ENCODE assay signal across 22 cellular contexts in the genomic region with DNA sequence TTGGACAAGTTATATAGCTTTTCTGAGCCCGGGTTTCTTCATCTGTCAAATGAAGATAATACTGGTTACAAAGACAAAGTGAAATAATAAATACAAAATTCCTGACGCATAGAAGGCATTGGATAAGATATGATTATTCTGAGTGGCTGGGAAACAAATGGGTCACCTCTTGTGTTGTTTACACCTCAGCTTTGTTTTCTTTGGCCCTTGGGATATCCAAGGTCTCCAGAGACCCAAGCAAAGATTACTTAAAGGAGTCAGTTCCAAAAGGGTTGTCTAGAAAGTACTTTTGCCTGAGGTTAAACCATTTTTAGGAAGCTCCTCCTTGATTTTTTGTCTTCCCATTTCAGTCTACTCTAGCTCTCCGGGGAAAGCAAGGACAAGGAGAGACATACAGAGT. TPM values are rescaled to one million over a fixed set of nuclear protein-coding genes. Genes with fewer than 3 reads are reported as not detected.
DNase-seq lines count a peak whose midpoint lies in the region; ATAC-seq, FAIRE-seq and TF ChIP-seq lines count a peak whose summit lies in the region.
"Had no signal": no experiment of that assay in that cellular context is flagged by ENCODE, and none has a peak within 500 bp of the region (broad histone marks: within the 10 kb centered on the region; RNA-seq: fewer than 3 reads in every experiment).

No MANE protein-coding gene starts in this region.

- no peak overlapping the region for H2AFZ ChIP-seq in endothelial cell of umbilical vein (ENCODE audit: low read depth, low read length)
- no peak overlapping the region for H2AFZ ChIP-seq in smooth muscle cell (ENCODE audit: low read depth)

- H3K27ac ChIP-seq in cardiac muscle cell, result peak overlapping the region; percentile 45
- no peak overlapping the region for H3K27ac ChIP-seq in Panc1 (ENCODE audit: low read length)
- no peak overlapping the region for H3K27ac ChIP-seq in endothelial cell of umbilical vein (ENCODE audit: insufficient read depth, low read depth, low read length)
- peak overlapping the region; percentile 25 for H3K27ac ChIP-seq in smooth muscle cell (ENCODE audit: low read depth)
- H3K27ac ChIP-seq: C4-2B, colonic mucosa had no signal

- peaks cover 11% of the 10 kb centered on the region for H3F3A ChIP-seq in smooth muscle cell (ENCODE audit: low read depth)

- 89% methylated on average over 3 of the region's 3 CpGs for WGBS in smooth muscle cell (ENCODE audit: low lambda C conversion rate)

- CTCF ChIA-PET in Panc1 (lab: Charles Lee), result interaction anchor here (0.7 kb wide), 3 partner anchors 10 to 274 kb away, joined by 3 to 5 read pairs (median 3); no protein-coding TSS in a partner anchor
- CTCF ChIA-PET in endothelial cell of umbilical vein (lab: Charles Lee), result interaction anchor here (1.4 to 1.7 kb wide), 5 partner anchors 9 to 59 kb away, joined by 3 to 7 read pairs (median 6); no protein-coding TSS in a partner anchor

- ATAC-seq in left cardiac atrium, result no peak
- ATAC-seq in Panc1, result no peak
- ATAC-seq in HG03175 (IDR thresholded peaks at IDR 0.05; ENCODE audit: unreplicated experiment), result no peak
- ATAC-seq: activated naive CD4-positive, alpha-beta T cell treated with anti-CD3 and anti-CD28 coated beads, Interleukin-2, amount 50 U/mL, for 72 hours; SK-N-SH treated with all-trans-retinoic acid at 6 μM for 48 hours had no signal

- H3K36me3 ChIP-seq in cardiac muscle cell, result peaks cover 11% of the 10 kb centered on the region
- H3K36me3 ChIP-seq in Panc1 (ENCODE audit: control insufficient read depth, insufficient read depth, low read length), result peaks cover 4% of the 10 kb centered on the region; the same call in 1 of the 2 replicates
- peaks cover 4 to 10% of the 10 kb centered on the region in 2 experiments for H3K36me3 ChIP-seq in endothelial cell of umbilical vein (ENCODE audit: control insufficient read depth in 2 of 2, extremely low read depth in 1 of 2, insufficient read depth in 2 of 2, low read length in 2 of 2)
- H3K36me3 ChIP-seq in smooth muscle cell (ENCODE audit: low read depth), result no peaks in the 10 kb centered on the region
- H3K36me3 ChIP-seq: colonic mucosa had no signal

- H3K4me2 ChIP-seq in endothelial cell of umbilical vein (ENCODE audit: insufficient read depth, low read length), result no peak overlapping the region
- no peak overlapping the region for H3K4me2 ChIP-seq in smooth muscle cell

- H3K27me3 ChIP-seq in cardiac muscle cell (no peaks in the 10 kb centered on the region), Panc1 (ENCODE audit: control insufficient read depth, insufficient read depth, low read length) (no peaks in the 10 kb centered on the region), endothelial cell of umbilical vein (ENCODE audit: control insufficient read depth in 2 of 2, insufficient read depth in 2 of 2, low read length in 2 of 2) (no peaks in the 10 kb centered on the region), smooth muscle cell (ENCODE audit: low read depth) (no peaks in the 10 kb centered on the region)
- H3K27me3 ChIP-seq: colonic mucosa, testis had no signal

- H3K9me1 ChIP-seq in endothelial cell of umbilical vein (replicated peaks; ENCODE audit: control insufficient read depth, extremely low read depth, insufficient read depth, low read length), result no peaks in the 10 kb centered on the region

- H3K4me3 ChIP-seq in cardiac muscle cell, result no peak overlapping the region
- H3K4me3 ChIP-seq in Panc1 (ENCODE audit: low read depth in 2 of 2, low read length in 2 of 2), result no peak overlapping the region
- H3K4me3 ChIP-seq in endothelial cell of umbilical vein (replicated peaks in 1 of 3; ENCODE audit: insufficient read depth in 1 of 3, low read depth in 1 of 3, low read length in 3 of 3), result no peak overlapping the region
- no peak overlapping the region for H3K4me3 ChIP-seq in smooth muscle cell
- H3K4me3 ChIP-seq: colonic mucosa, testis had no signal

- in situ Hi-C loops in Panc1 (cut with HindIII; ENCODE audit: low pct_unique_long_range_greater_than_20kb, low sequenced_read_pairs), result no loop called here

- DNase-seq in cardiac muscle cell (ENCODE audit: low read depth in 1 of 2, low spot score in 1 of 2) (peak in 1 of 2 donors; percentile 62), left cardiac atrium (no peak), Panc1 (ENCODE audit: low read depth, low spot score) (no peak), endothelial cell of umbilical vein (ENCODE audit: low read depth, low spot score) (peak; percentile 44), smooth muscle cell (lab: John Stamatoyannopoulos, UW; ENCODE audit: unreplicated experiment) (no peak), amygdala (lab: John Stamatoyannopoulos, UW) (no peak)
- DNase-seq in activated CD4-positive, alpha-beta T cell treated with anti-CD3 and anti-CD28 coated beads for 1 hour, result no peak
- DNase-seq: activated B cell treated with CpG ODN at 0.5 μM for 24 hours; activated CD4-positive, alpha-beta memory T cell treated with anti-CD3 and anti-CD28 coated beads, Interleukin-2, amount 10 ng/mL, durations not matched to agents 7 days and 5 days; colonic mucosa; immature natural killer cell; KG1; NCI-H1930; RPMI8226; T-helper 9 cell; testis had no signal

- H4K20me1 ChIP-seq in endothelial cell of umbilical vein (replicated peaks; ENCODE audit: control insufficient read depth, extremely low read depth, insufficient read depth, low read length) (peaks cover 15% of the 10 kb centered on the region), smooth muscle cell (ENCODE audit: low read depth) (no peaks in the 10 kb centered on the region)

- TSS peak; percentile 54 for BruUV-seq in Panc1 (replicated peaks; lab: Mats Ljungman, UMichigan)
- BruUV-seq in endothelial cell of umbilical vein (replicated peaks; lab: Mats Ljungman, UMichigan), result no TSS peak

- H3K79me2 ChIP-seq in endothelial cell of umbilical vein (ENCODE audit: control insufficient read depth, insufficient read depth, low read length) (peaks cover 98% of the 10 kb centered on the region), smooth muscle cell (ENCODE audit: low read depth) (peaks cover 100% of the 10 kb centered on the region)

- POLR2A ChIA-PET in Panc1 (lab: Charles Lee) (interaction anchor here (1.5 kb wide), 1 partner anchor 7 kb away, joined by 6 read pairs; no protein-coding TSS in a partner anchor), endothelial cell of umbilical vein (lab: Charles Lee) (interaction anchor here (0.7 kb wide), 1 partner anchor 10 kb away, joined by 3 read pairs; a partner anchor contains a TSS)

- H3K9ac ChIP-seq in endothelial cell of umbilical vein (replicated peaks; ENCODE audit: extremely low read depth, insufficient read depth, low read length) (no peak overlapping the region), smooth muscle cell (ENCODE audit: low read depth) (no peak overlapping the region)

- H3K9me3 ChIP-seq in cardiac muscle cell (ENCODE audit: low read depth), result no peaks in the 10 kb centered on the region
- H3K9me3 ChIP-seq in Panc1 (ENCODE audit: control insufficient read depth, insufficient read depth, low read depth, low read length), result no peaks in the 10 kb centered on the region
- H3K9me3 ChIP-seq in endothelial cell of umbilical vein (replicated peaks; ENCODE audit: control insufficient read depth, insufficient read depth, low read length), result no peaks in the 10 kb centered on the region
- H3K9me3 ChIP-seq in smooth muscle cell (replicated peaks; ENCODE audit: low read depth), result no peaks in the 10 kb centered on the region
- H3K9me3 ChIP-seq: colonic mucosa, testis had no signal

- H3K4me1 ChIP-seq in cardiac muscle cell (ENCODE audit: low read depth) (no peaks in the 10 kb centered on the region), Panc1 (ENCODE audit: control insufficient read depth, insufficient read depth, low read length) (peaks cover 26% of the 10 kb centered on the region), endothelial cell of umbilical vein (ENCODE audit: control insufficient read depth, extremely low read depth, insufficient read depth, low read length) (peaks cover 4% of the 10 kb centered on the region), smooth muscle cell (ENCODE audit: low read depth) (no peaks in the 10 kb centered on the region)

- dilution Hi-C loops in endothelial cell of umbilical vein (cut with MboI; ENCODE audit: extremely low pct_ligation_motif_present, low sequenced_read_pairs), result no loop called here

- TF ChIP-seq POLR2A in endothelial cell of umbilical vein (IDR thresholded peaks at IDR 0.05; ENCODE audit: low read depth, low read length), result no peak

- FAIRE-seq in endothelial cell of umbilical vein (lab: Jason Lieb, UNC), result no peak
- FAIRE-seq: endometrium, G401.6 had no signal

- TF ChIP-seq CTCF in cardiac muscle cell (IDR thresholded peaks at IDR 0.05; ENCODE audit: low read depth, low read length), result no peak
- TF ChIP-seq CTCF in Panc1 (IDR thresholded peaks at IDR 0.05), result no peak
- no peak for TF ChIP-seq CTCF in endothelial cell of umbilical vein (IDR thresholded peaks at IDR 0.05; ENCODE audit: extremely low read depth in 1 of 2, insufficient read depth in 1 of 2, low read depth in 1 of 2, low read length in 2 of 2)
- TF ChIP-seq CTCF in smooth muscle cell (IDR thresholded peaks at IDR 0.05; ENCODE audit: borderline replicate concordance, insufficient read depth, poor library complexity, severe bottlenecking), result no peak

- intact Hi-C loops in left cardiac atrium (cut with DNase I) (no loop called here), Panc1 (cut with micrococcal nuclease; ENCODE audit: unreplicated experiment) (no loop called here), endothelial cell of umbilical vein (cut with micrococcal nuclease) (no loop called here)

RNA-seq across cellular contexts. Expression of a gene that starts 9.7 kb away (rescaled TPM):
- total RNA-seq in cardiac muscle cell (86.8 and 99.5 TPM in 2 replicates), left cardiac atrium (10 to 100 TPM; 57.2 to 76.6 TPM), Panc1 (2021; ENCODE audit: unreplicated experiment) (163 TPM), endothelial cell of umbilical vein (185 and 194 TPM in 2 replicates), smooth muscle cell (80.4 and 90.6 TPM in 2 replicates)
- polyA plus RNA-seq in cardiac muscle cell (116 and 152 TPM in 2 replicates), endothelial cell of umbilical vein (26.3 and 43.4 TPM in 2 replicates), smooth muscle cell (85.0 and 86.5 TPM in 2 replicates)
- polyA plus RNA-seq in Panc1 (2012; ENCODE audit: insufficient read length), result 127 TPM
- 65.7 and 69.2 TPM in 2 replicates for polyA plus RNA-seq in endothelial cell of umbilical vein (2011; cell fraction: cytosol; rRNA removed)
- polyA plus RNA-seq in endothelial cell of umbilical vein (2011; cell fraction: nucleus; rRNA removed), result 64.7 and 69.4 TPM in 2 replicates
- 123 and 173 TPM in 2 replicates for polyA plus RNA-seq in endothelial cell of umbilical vein (2012)
- polyA minus RNA-seq in endothelial cell of umbilical vein, result 46.8 and 49.3 TPM in 2 replicates
- 33.3 TPM for polyA minus RNA-seq in endothelial cell of umbilical vein (2011; cell fraction: cytosol; rRNA and poly(A)+ RNA removed)
- 41.0 and 48.9 TPM in 2 replicates for polyA minus RNA-seq in endothelial cell of umbilical vein (2011; cell fraction: nucleus; rRNA and poly(A)+ RNA removed)

RNA-seq across cellular contexts. Expression of a gene that starts 49.4 kb away (rescaled TPM):
- 5.1 TPM in 2 replicates for total RNA-seq in cardiac muscle cell
- polyA plus RNA-seq in cardiac muscle cell, result 4.6 and 7.0 TPM in 2 replicates
- 1 to 10 TPM; 8.2 to 9.5 TPM for total RNA-seq in left cardiac atrium
- 35.0 TPM for total RNA-seq in Panc1 (2021; ENCODE audit: unreplicated experiment)
- 44.7 TPM for polyA plus RNA-seq in Panc1 (2012; ENCODE audit: insufficient read length)
- total RNA-seq in endothelial cell of umbilical vein, result 43.7 and 47.3 TPM in 2 replicates
- polyA plus RNA-seq in endothelial cell of umbilical vein, result 64.3 and 78.1 TPM in 2 replicates
- 54.2 and 56.6 TPM in 2 replicates for polyA plus RNA-seq in endothelial cell of umbilical vein (2011; cell fraction: cytosol; rRNA removed)
- 39.8 and 43.8 TPM in 2 replicates for polyA plus RNA-seq in endothelial cell of umbilical vein (2011; cell fraction: nucleus; rRNA removed)
- polyA plus RNA-seq in endothelial cell of umbilical vein (2012), result 27.9 and 28.0 TPM in 2 replicates
- 42.9 and 49.2 TPM in 2 replicates for polyA minus RNA-seq in endothelial cell of umbilical vein
- 14.2 TPM for polyA minus RNA-seq in endothelial cell of umbilical vein (2011; cell fraction: cytosol; rRNA and poly(A)+ RNA removed)
- polyA minus RNA-seq in endothelial cell of umbilical vein (2011; cell fraction: nucleus; rRNA and poly(A)+ RNA removed), result 17.8 and 18.1 TPM in 2 replicates
- total RNA-seq in smooth muscle cell, result 9.2 and 9.4 TPM in 2 replicates
- 4.4 and 7.5 TPM in 2 replicates for polyA plus RNA-seq in smooth muscle cell

Comparison
In these comparisons a context has a peak if more than half of its experiments do, and no peak if none do; other contexts are left out.
1. H3K27ac ChIP-seq: peak in cardiac muscle cell (single experiment) and smooth muscle cell (single experiment); none in Panc1 (single experiment) and endothelial cell of umbilical vein (single experiment).